25 cellular contexts compared by ENCODE assay signal in genomic region chr3:171416666-171417065, GRCh38.
"Had no signal": no experiment of that assay in that cellular context is flagged by ENCODE, and none has a peak within 500 bp of the region (broad histone marks: within the 10 kb centered on the region; RNA-seq: fewer than 3 reads in every experiment).

No MANE protein-coding gene starts in this region.

- H3K27ac ChIP-seq: coronary artery, neutrophil, parathyroid adenoma, thyroid gland, vagina had no signal

- H3K4me1 Mint-ChIP-seq: naive B cell had no signal

- H3K9me3 ChIP-seq: esophagus squamous epithelium, mucosa of descending colon, neutrophil, right atrium auricular region, stomach, thyroid gland, vagina had no signal

- H3K27ac Mint-ChIP-seq: mesothelial cell of epicardium; naive B cell; natural killer cell treated with Interleukin-12 subunit alpha and Interleukin-12 subunit beta and Interleukin-15 and Interleukin-18, amount 100 ng/mL, for 72 hours; progenitor cell of endocrine pancreas; stimulated activated effector memory CD8-positive, alpha-beta T cell treated with anti-CD3 and anti-CD28 coated beads, Interleukin-12 subunit alpha, Interleukin-12 subunit beta, amount 100 ng/mL, for 72 hours had no signal

- H3K4me3 ChIP-seq: coronary artery, esophagus squamous epithelium, mucosa of descending colon, right atrium auricular region, stomach, thyroid gland, vagina had no signal

- H3K27me3 ChIP-seq: esophagus squamous epithelium, neutrophil, right atrium auricular region, stomach, thyroid gland, vagina had no signal

- DNase-seq: effector memory CD4-positive, alpha-beta T cell; esophagus squamous epithelium; foreskin melanocyte; glutamatergic neuron; kidney; mucosa of descending colon; naive B cell; stimulated activated CD4-positive, alpha-beta T cell treated with anti-CD3 and anti-CD28 coated beads, Interleukin-2, amount 100 ng/mL, for 24 hours; stimulated activated CD4-positive, alpha-beta T cell treated with anti-CD3 and anti-CD28 coated beads, Interleukin-4, amount 100 ng/mL, for 24 hours; stimulated activated naive CD4-positive, alpha-beta T cell treated with Interleukin-2 at 50 U/mL for 16 hours; stomach; thyroid gland had no signal

- H3K36me3 ChIP-seq: esophagus squamous epithelium, neutrophil, right atrium auricular region, stomach, thyroid gland, vagina had no signal

- H3K36me3 Mint-ChIP-seq: mesothelial cell of epicardium; naive B cell; natural killer cell treated with Interleukin-12 subunit alpha and Interleukin-12 subunit beta and Interleukin-15 and Interleukin-18, amount 100 ng/mL, for 72 hours; stimulated activated effector memory CD8-positive, alpha-beta T cell treated with anti-CD3 and anti-CD28 coated beads, Interleukin-12 subunit alpha, Interleukin-12 subunit beta, amount 100 ng/mL, for 72 hours had no signal

- H3K4me3 Mint-ChIP-seq: mesothelial cell of epicardium; naive B cell; natural killer cell treated with Interleukin-12 subunit alpha and Interleukin-12 subunit beta and Interleukin-15 and Interleukin-18, amount 100 ng/mL, for 72 hours; neural crest cell; stimulated activated effector memory CD8-positive, alpha-beta T cell treated with anti-CD3 and anti-CD28 coated beads, Interleukin-12 subunit alpha, Interleukin-12 subunit beta, amount 100 ng/mL, for 72 hours had no signal

- H3K4me1 ChIP-seq: parathyroid adenoma, thyroid gland, vagina had no signal

- H2AFZ ChIP-seq: parathyroid adenoma had no signal

- H3K27me3 Mint-ChIP-seq: naive B cell; natural killer cell treated with Interleukin-12 subunit alpha and Interleukin-12 subunit beta and Interleukin-15 and Interleukin-18, amount 100 ng/mL, for 72 hours had no signal

- FAIRE-seq: endothelial cell of umbilical vein, kidney had no signal

- ATAC-seq: left lobe of liver; mucosa of descending colon; natural killer cell treated with Interleukin-12 subunit alpha and Interleukin-12 subunit beta and Interleukin-15 and Interleukin-18, amount 100 ng/mL, for 72 hours; sciatic nerve; stimulated activated effector memory CD8-positive, alpha-beta T cell treated with anti-CD3 and anti-CD28 coated beads, Interleukin-12 subunit alpha, Interleukin-12 subunit beta, amount 100 ng/mL, for 72 hours had no signal
